In genomic region chr11:2382927-2383822, GRCh38 we compare ENCODE assay signal across 9 cellular contexts. TPM values are rescaled to one million over a fixed set of nuclear protein-coding genes. Genes with fewer than 3 reads are reported as not detected.
DNase-seq lines count a peak whose midpoint lies in the region; ATAC-seq, FAIRE-seq and TF ChIP-seq lines count a peak whose summit lies in the region.
"Had no signal": no experiment of that assay in that cellular context is flagged by ENCODE, and none has a peak within 500 bp of the region (broad histone marks: within the 10 kb centered on the region; RNA-seq: fewer than 3 reads in every experiment).

No MANE protein-coding gene starts in this region.

- H3K36me3 ChIP-seq in IMR-90 (ENCODE audit: control insufficient read depth, insufficient read depth, low read length): peaks cover 14% of the 10 kb centered on the region
- no peaks in the 10 kb centered on the region; a peak in 2 of 4 replicates for H3K36me3 ChIP-seq in GM12878 (ENCODE audit: control insufficient read depth in 2 of 2, insufficient read depth in 2 of 2, low read length in 1 of 2)
- H3K36me3 ChIP-seq in suprapubic skin: no peaks in the 10 kb centered on the region

- H3K27ac ChIP-seq in IMR-90 (ENCODE audit: insufficient read depth, low read length) (peak overlapping the region; percentile 31; the same call in 1 of the 2 replicates), GM12878 (ENCODE audit: control insufficient read depth, insufficient read depth) (peak overlapping the region; percentile 62), layer of hippocampus (ENCODE audit: low read depth, low read length) (peak overlapping the region; percentile 86), suprapubic skin (peak overlapping the region; percentile 64)

- H3K4me1 ChIP-seq in IMR-90 (ENCODE audit: control insufficient read depth, insufficient read depth, low read length) (peaks cover 46% of the 10 kb centered on the region), GM12878 (ENCODE audit: control insufficient read depth, insufficient read depth, low read length) (peaks cover 80% of the 10 kb centered on the region), suprapubic skin (peaks cover 100% of the 10 kb centered on the region)

- H3K27me3 ChIP-seq in IMR-90 (ENCODE audit: control insufficient read depth, insufficient read depth, low read length) (no peaks in the 10 kb centered on the region), GM12878 (replicated peaks in 1 of 2; ENCODE audit: control insufficient read depth in 2 of 2, insufficient read depth in 2 of 2, low read length in 1 of 2) (no peaks in the 10 kb centered on the region), layer of hippocampus (ENCODE audit: control insufficient read depth, insufficient read depth, low read length) (no peaks in the 10 kb centered on the region), suprapubic skin (no peaks in the 10 kb centered on the region)

- intact Hi-C loops in IMR-90 (cut with micrococcal nuclease): no loop called here
- intact Hi-C loops in GM12878 (cut with micrococcal nuclease; ENCODE audit: unreplicated experiment): loop anchor here (5.0 kb wide), 1 partner anchor 531 kb away; the partner anchor contains the start of gene LSP1
- intact Hi-C loops in lower leg skin (cut with DNase I; ENCODE audit: low total_unique reads): no loop called here

- no peak for FAIRE-seq in GM12878 (lab: Jason Lieb, UNC)

- H2BK20ac ChIP-seq in IMR-90 (ENCODE audit: low read depth, low read length): no peak overlapping the region

- DNase-seq in IMR-90: peak; percentile 63
- no peak for DNase-seq in GM12878 (ENCODE audit: low read depth, low spot score)
- no peak for DNase-seq in suprapubic skin (ENCODE audit: low spot score in 2 of 2)
- DNase-seq in lower leg skin (ENCODE audit: low spot score in 2 of 2): no peak
- DNase-seq in GM13977 (ENCODE audit: low spot score): no peak
- no peak for DNase-seq in NCI-H187 treated with DMSO at 0.1 percent for 48 hours (lab: John Stamatoyannopoulos, UW)
- DNase-seq: activated T-cell treated with anti-CD3 and anti-CD28 coated beads, Interleukin-2, amount 50 U/mL, for 1 hour; NCI-H1694 treated with DMSO at 0.1 percent for 48 hours had no signal

- H4K5ac ChIP-seq in IMR-90 (ENCODE audit: low read depth, low read length): no peak overlapping the region

- peaks cover 97% of the 10 kb centered on the region for H4K20me1 ChIP-seq in IMR-90 (ENCODE audit: insufficient read depth, low read length)
- peaks cover 5% of the 10 kb centered on the region for H4K20me1 ChIP-seq in GM12878 (ENCODE audit: control insufficient read depth, insufficient read depth)

- POLR2A ChIA-PET in IMR-90 (lab: Charles Lee; ENCODE audit: unreplicated experiment): no interaction called here
- POLR2A ChIA-PET in GM12878 (lab: Charles Lee): no interaction called here

- no peak overlapping the region; the same call in 1 of the 2 replicates for H4K91ac ChIP-seq in IMR-90 (ENCODE audit: insufficient read depth, low read depth, low read length)

- no peak overlapping the region for H3K56ac ChIP-seq in IMR-90 (ENCODE audit: extremely low read depth, insufficient read depth, low read length)

- CTCF ChIA-PET in IMR-90 (lab: Yijun Ruan, JAX): no interaction called here
- CTCF ChIA-PET in GM12878 (lab: Yijun Ruan, JAX): interaction anchor here (0.7 to 2.1 kb wide), 2 partner anchors 11 to 17 kb away, joined by 3 to 11 read pairs; partner anchors contain the start of gene TSSC4

- peaks cover 90% of the 10 kb centered on the region for H3K79me2 ChIP-seq in GM12878 (ENCODE audit: control insufficient read depth, insufficient read depth, low read length)

- H3K18ac ChIP-seq in IMR-90 (ENCODE audit: low read depth, low read length): no peak overlapping the region

- TF ChIP-seq CTCF in IMR-90 (conservative IDR thresholded peaks at IDR 0.05; ENCODE audit: low read depth, low read length): no peak
- TF ChIP-seq CTCF in GM12878 (IDR thresholded peaks at IDR 0.05 in 2 of 3, conservative IDR thresholded peaks at IDR 0.05 in 1 of 3; ENCODE audit: control insufficient read depth in 2 of 3, extremely low read depth in 1 of 3, insufficient read depth in 1 of 3, low read depth in 3 of 3, low read length in 3 of 3): 0 out of 6 replicates have a peak, but pooled peaks of 1 of the 3 experiments have one; percentile 7
- no peak for TF ChIP-seq CTCF in suprapubic skin (IDR thresholded peaks at IDR 0.05)
- TF ChIP-seq CTCF in lower leg skin (IDR thresholded peaks at IDR 0.05): no peak
- TF ChIP-seq CTCF in GM13977 (IDR thresholded peaks at IDR 0.05; ENCODE audit: extremely low read depth, insufficient read depth, missing control alignments): no peak

- H2AFZ ChIP-seq in IMR-90 (replicated peaks; ENCODE audit: low read length, poor library complexity) (peak overlapping the region; percentile 5), GM12878 (ENCODE audit: control insufficient read depth, low read depth, low read length) (no peak overlapping the region)

- H3K79me1 ChIP-seq in IMR-90 (ENCODE audit: low read depth in 1 of 2, low read length in 2 of 2): peaks cover 0 to 81% of the 10 kb centered on the region in 2 experiments; a peak in 2 of 4 replicates

- TF ChIP-seq RAD21 in IMR-90 (IDR thresholded peaks at IDR 0.05; ENCODE audit: low read length): 0 out of 2 replicates have a peak, but pooled peaks have one; percentile 2
- TF ChIP-seq RAD21 in GM12878 (IDR thresholded peaks at IDR 0.05; ENCODE audit: insufficient read depth, low read depth, low read length): no peak

- peaks cover 9% of the 10 kb centered on the region; the same call in 1 of the 2 replicates for H3K9me1 ChIP-seq in IMR-90 (ENCODE audit: insufficient read depth, low read length)

- no peak overlapping the region for H2BK15ac ChIP-seq in IMR-90 (ENCODE audit: low read depth, low read length)

- no peak overlapping the region for H3K14ac ChIP-seq in IMR-90 (replicated peaks; ENCODE audit: low read depth, low read length)

- ATAC-seq in IMR-90 (ENCODE audit: low read depth) (no peak), GM12878 (peak; percentile 13)

- BruUV-seq in IMR-90 (replicated peaks; lab: Mats Ljungman, UMichigan) (no TSS peak), GM12878 (replicated peaks; lab: Mats Ljungman, UMichigan) (no TSS peak)

- no peak overlapping the region for H3K9ac ChIP-seq in IMR-90 (ENCODE audit: low read depth, low read length)
- no peak overlapping the region for H3K9ac ChIP-seq in GM12878 (ENCODE audit: control insufficient read depth, insufficient read depth, low read length)

- dilution Hi-C loops in IMR-90 (cut with HindIII; ENCODE audit: low sequenced_read_pairs, unreplicated experiment): no loop called here

- no peak for TF ChIP-seq EP300 in GM12878 (IDR thresholded peaks at IDR 0.05; ENCODE audit: borderline replicate concordance in 1 of 2, control insufficient read depth in 1 of 2, low read depth in 2 of 2, low read length in 2 of 2)
- no peak for TF ChIP-seq EP300 in suprapubic skin (IDR thresholded peaks at IDR 0.05)

- H3K9me3 ChIP-seq in IMR-90 (ENCODE audit: control insufficient read depth, insufficient read depth, low read length) (no peaks in the 10 kb centered on the region), GM12878 (replicated peaks; ENCODE audit: control insufficient read depth, insufficient read depth, low read length) (no peaks in the 10 kb centered on the region; the same call in 2 of the 3 replicates), suprapubic skin (no peaks in the 10 kb centered on the region)

- peak overlapping the region; percentile 65; the same call in 1 of the 2 replicates for H3K23ac ChIP-seq in IMR-90 (ENCODE audit: low read depth, low read length)

- SMC1A ChIA-PET in GM12878 (lab: Charles Lee; ENCODE audit: uncharacterized antibody, unreplicated experiment): interaction anchor here (1.7 kb wide), 1 partner anchor 17 kb away, joined by 6 read pairs; the partner anchor contains the start of gene TSSC4

- peak overlapping the region; percentile 71; the same call in 1 of the 2 replicates for H3K4ac ChIP-seq in IMR-90 (ENCODE audit: low read depth, low read length)

- RAD21 ChIA-PET in GM12878 (lab: Charles Lee; ENCODE audit: unreplicated experiment): interaction anchor here (1.4 to 2.4 kb wide), 2 partner anchors 17 to 79 kb away, joined by 4 to 6 read pairs; partner anchors contain the start of gene TSSC4

- peak overlapping the region; percentile 54; the same call in 1 of the 2 replicates for H2AK5ac ChIP-seq in IMR-90 (ENCODE audit: low read depth, low read length)

- 25% methylated on average over 5 of the region's 25 CpGs; no CpG with 5 or more reads in 1 of the 2 experiments for WGBS in IMR-90 (ENCODE audit: extremely low coverage in 2 of 2, insufficient read length in 1 of 2), 2 experiments
- WGBS in GM12878 (ENCODE audit: insufficient coverage, insufficient replicate concordance, low lambda C conversion rate, missing lambda C conversion rate): 13% methylated on average over 25 of the region's 25 CpGs
- WGBS in suprapubic skin: 35% methylated on average over 17 of the region's 25 CpGs
- 42 to 47% methylated on average over 14 to 22 of the region's 25 CpGs for WGBS in lower leg skin, 2 donors

- peak overlapping the region; percentile 62 for H2BK5ac ChIP-seq in IMR-90 (ENCODE audit: low read depth, low read length, poor library complexity, severe bottlenecking)

- no peak overlapping the region for H3K4me2 ChIP-seq in IMR-90 (ENCODE audit: low read depth, low read length)
- H3K4me2 ChIP-seq in GM12878 (ENCODE audit: control insufficient read depth, insufficient read depth): peak overlapping the region; percentile 96

- peak overlapping the region in 1 of 2 experiments; percentile 55; a peak in 1 of 4 replicates for H4K8ac ChIP-seq in IMR-90 (ENCODE audit: low read depth in 2 of 2, low read length in 2 of 2)

- H2BK120ac ChIP-seq in IMR-90 (ENCODE audit: low read depth, low read length): no peak overlapping the region

- peak overlapping the region; percentile 83 for H2AK9ac ChIP-seq in IMR-90 (replicated peaks; ENCODE audit: low read depth, low read length, poor library complexity)

- TF ChIP-seq POLR2A in IMR-90 (IDR thresholded peaks at IDR 0.05; ENCODE audit: low read depth, low read length) (no peak), GM12878 (IDR thresholded peaks at IDR 0.05; ENCODE audit: low read depth, low read length) (no peak; the same call in 1 of the 2 replicates), suprapubic skin (IDR thresholded peaks at IDR 0.05) (no peak), lower leg skin (IDR thresholded peaks at IDR 0.05) (no peak)

- no peak overlapping the region for H3K4me3 ChIP-seq in IMR-90 (ENCODE audit: insufficient read depth, low read depth, low read length)
- H3K4me3 ChIP-seq in GM12878: peak overlapping the region; percentile 45; the same call in 1 of the 2 replicates
- H3K4me3 ChIP-seq in suprapubic skin: peak overlapping the region; percentile 14
- H3K4me3 ChIP-seq in lower leg skin (ENCODE audit: low read depth, poor library complexity, severe bottlenecking): no peak overlapping the region

- in situ Hi-C loops in IMR-90 (cut with MboI; ENCODE audit: low sequenced_read_pairs) (no loop called here), GM12878 (cut with MboI) (loop anchor here (5.0 to 25.0 kb wide), 2 partner anchors 531 to 1571 kb away; partner anchors contain the start of genes LSP1, PIDD1, PNPLA2 and RPLP2), GM13977 (cut with MboI; ENCODE audit: low pct_unique_long_range_greater_than_20kb, low sequenced_read_pairs, unreplicated experiment) (no loop called here)

RNA-seq across cellular contexts. Expression of gene CD81, which starts 6.1 kb away (rescaled TPM):
- 119 and 159 TPM in 2 replicates for total RNA-seq in IMR-90 (2012; rRNA removed)
- polyA plus RNA-seq in IMR-90 (2012; rRNA removed): 566 and 689 TPM in 2 replicates
- polyA plus RNA-seq in IMR-90 (2012; cell fraction: cytosol; rRNA removed): 940 and 1,395 TPM in 2 replicates
- polyA plus RNA-seq in IMR-90 (2012; cell fraction: nucleus; rRNA removed; ENCODE audit: low replicate concordance): 328 and 597 TPM in 2 replicates
- total RNA-seq in GM12878 (2013; cell fraction: nucleolus; rRNA removed): 117 and 127 TPM in 2 replicates
- 58.2 and 59.2 TPM in 2 replicates for total RNA-seq in GM12878 (2014; rRNA removed)
- total RNA-seq in GM12878 (2014; rRNA removed; fragmentation: Illumina TruSeq; extraction: Trizol): 48.9 and 55.3 TPM in 2 replicates
- 145 TPM in 2 replicates for total RNA-seq in GM12878 (2021)
- polyA plus RNA-seq in GM12878 (2011; ENCODE audit: low read depth): 105 TPM
- 55.2 and 106 TPM in 2 replicates for polyA plus RNA-seq in GM12878 (2011; rRNA removed)
- polyA plus RNA-seq in GM12878 (2011; cell fraction: cytosol; rRNA removed): 215 and 249 TPM in 2 replicates
- 252 and 253 TPM in 2 replicates for polyA plus RNA-seq in GM12878 (2011; cell fraction: nucleus; rRNA removed)
- 161 and 203 TPM in 2 replicates for polyA plus RNA-seq in GM12878 (2012)
- polyA plus RNA-seq in GM12878 (2014; fragmentation: Illumina TruSeq; extraction: Trizol): 49.0 and 99.3 TPM in 2 replicates
- polyA plus RNA-seq in GM12878 (2014; fragmentation: Nextera tagmentation; extraction: Ambion mirVana): 1 to 10 TPM; 2.0 to 7.8 TPM
- polyA plus RNA-seq in GM12878 (2014; rRNA removed): 118 and 139 TPM in 2 replicates
- 10 to 100 TPM; 18.1 to 24.1 TPM for polyA plus RNA-seq in GM12878 (2016; fragmentation: Nextera tagmentation; extraction: Ambion mirVana)
- 150 and 192 TPM in 2 replicates for polyA minus RNA-seq in GM12878 (2011; rRNA and poly(A)+ RNA removed)
- 81.7 and 85.6 TPM in 2 replicates for polyA minus RNA-seq in GM12878 (2011; cell fraction: cytosol; rRNA and poly(A)+ RNA removed)
- polyA minus RNA-seq in GM12878 (2011; cell fraction: nucleus; rRNA and poly(A)+ RNA removed): 38.2 and 56.5 TPM in 2 replicates
- total RNA-seq in suprapubic skin: 100 to 1,000 TPM; 234 to 340 (median 277) TPM
- total RNA-seq in lower leg skin: 100 to 1,000 TPM; 189 to 337 (median 250) TPM

RNA-seq across cellular contexts. Expression of gene TSSC4, which starts 17.4 kb away (rescaled TPM):
- total RNA-seq in IMR-90 (2012; rRNA removed): 40.0 and 45.3 TPM in 2 replicates
- polyA plus RNA-seq in IMR-90 (2012; rRNA removed): 34.9 and 43.2 TPM in 2 replicates
- 31.3 and 46.1 TPM in 2 replicates for polyA plus RNA-seq in IMR-90 (2012; cell fraction: cytosol; rRNA removed)
- polyA plus RNA-seq in IMR-90 (2012; cell fraction: nucleus; rRNA removed; ENCODE audit: low replicate concordance): 40.8 and 137 TPM in 2 replicates
- total RNA-seq in GM12878 (2013; cell fraction: nucleolus; rRNA removed): 17.2 and 17.7 TPM in 2 replicates
- 49.0 and 52.2 TPM in 2 replicates for total RNA-seq in GM12878 (2014; rRNA removed)
- 15.9 and 19.0 TPM in 2 replicates for total RNA-seq in GM12878 (2014; rRNA removed; fragmentation: Illumina TruSeq; extraction: Trizol)
- 52.6 and 55.4 TPM in 2 replicates for total RNA-seq in GM12878 (2021)
- polyA plus RNA-seq in GM12878 (2011; ENCODE audit: low read depth): 5.7 TPM
- polyA plus RNA-seq in GM12878 (2011; rRNA removed): 6.4 and 14.7 TPM in 2 replicates
- polyA plus RNA-seq in GM12878 (2011; cell fraction: cytosol; rRNA removed): 21.9 and 41.0 TPM in 2 replicates
- polyA plus RNA-seq in GM12878 (2011; cell fraction: nucleus; rRNA removed): 62.3 and 80.7 TPM in 2 replicates
- 21.8 and 26.7 TPM in 2 replicates for polyA plus RNA-seq in GM12878 (2012)
- polyA plus RNA-seq in GM12878 (2014; fragmentation: Illumina TruSeq; extraction: Trizol): 0.36 and 5.3 TPM in 2 replicates
- 1 to 10 TPM in 1 of 2 experiments, under 1 TPM in 1; 0.69 to 5.3 TPM for polyA plus RNA-seq in GM12878 (2014; fragmentation: Nextera tagmentation; extraction: Ambion mirVana)
- polyA plus RNA-seq in GM12878 (2014; rRNA removed): 32.3 and 43.8 TPM in 2 replicates
- polyA plus RNA-seq in GM12878 (2016; fragmentation: Nextera tagmentation; extraction: Ambion mirVana): 10 to 100 TPM; 62.8 to 70.1 TPM
- 11.3 and 24.7 TPM in 2 replicates for polyA minus RNA-seq in GM12878 (2011; rRNA and poly(A)+ RNA removed)
- 13.5 and 18.3 TPM in 2 replicates for polyA minus RNA-seq in GM12878 (2011; cell fraction: cytosol; rRNA and poly(A)+ RNA removed)
- polyA minus RNA-seq in GM12878 (2011; cell fraction: nucleus; rRNA and poly(A)+ RNA removed): 20.7 and 40.5 TPM in 2 replicates
- total RNA-seq in suprapubic skin: 10 to 100 TPM; 25.7 to 60.9 (median 51.4) TPM
- total RNA-seq in lower leg skin: 10 to 100 TPM; 45.6 to 58.7 (median 55.8) TPM

Comparison
In these comparisons a context has a peak if more than half of its experiments do, and no peak if none do; other contexts are left out.
1. H3K27ac ChIP-seq: peak in every context shown above with its lines; median percentile 86 in layer of hippocampus; 64 in suprapubic skin; 62 in GM12878; 31 in IMR-90.
2. H3K4me3 ChIP-seq: peak in GM12878 (single experiment) and suprapubic skin (single experiment); none in IMR-90 (single experiment) and lower leg skin (single experiment).